ENCODE assay signal across 8 cellular contexts in genomic region chr20:38445901-38446425, GRCh38. TPM values are rescaled to one million over a fixed set of nuclear protein-coding genes. Genes with fewer than 3 reads are reported as not detected.
DNase-seq lines count a peak whose midpoint lies in the region; ATAC-seq and TF ChIP-seq lines count a peak whose summit lies in the region.

No MANE protein-coding gene starts in this region.

- DNase-seq in T-helper 2 cell treated with Interferon-gamma antibody and Interleukin-4, amounts not matched to agents 5 μg/mL and 100 μg/mL, for 36 hours (ENCODE audit: low spot score): no peak
- DNase-seq in T-helper 2 cell (no peak), glutamatergic neuron (no peak), SIG-M5 (lab: John Stamatoyannopoulos, UW) (no peak), HEK293T (ENCODE audit: extremely low spot score) (no peak), mucosa of gallbladder (ENCODE audit: low spot score) (no peak)
- no peak for DNase-seq in activated CD4-positive, alpha-beta memory T cell treated with anti-CD3 and anti-CD28 coated beads, Interleukin-2, amount 10 ng/mL, durations not matched to agents 7 days and 5 days
- no peak for DNase-seq in stimulated activated naive CD8-positive, alpha-beta T cell treated with anti-CD3 and anti-CD28 coated beads, Interleukin-15, amount 100 ng/mL, for 72 hours

- TF ChIP-seq CTCF in glutamatergic neuron (IDR thresholded peaks at IDR 0.05; ENCODE audit: partially characterized antibody, unreplicated experiment): no peak

- peak overlapping the region; percentile 85 for H3K27ac Mint-ChIP-seq in T-helper 2 cell treated with Interferon-gamma antibody and Interleukin-4, amounts not matched to agents 5 μg/mL and 100 μg/mL, for 36 hours
- H3K27ac Mint-ChIP-seq in activated CD4-positive, alpha-beta memory T cell treated with anti-CD3 and anti-CD28 coated beads, Interleukin-2, amount 10 ng/mL, durations not matched to agents 7 days and 5 days: peak overlapping the region; percentile 77
- H3K27ac Mint-ChIP-seq in glutamatergic neuron (ENCODE audit: unreplicated experiment): peak overlapping the region; percentile 7
- H3K27ac Mint-ChIP-seq in stimulated activated naive CD8-positive, alpha-beta T cell treated with anti-CD3 and anti-CD28 coated beads, Interleukin-15, amount 100 ng/mL, for 72 hours: peak overlapping the region; percentile 86 to 96

- no peaks in the 10 kb centered on the region for H3K9me3 Mint-ChIP-seq in T-helper 2 cell treated with Interferon-gamma antibody and Interleukin-4, amounts not matched to agents 5 μg/mL and 100 μg/mL, for 36 hours
- no peaks in the 10 kb centered on the region for H3K9me3 Mint-ChIP-seq in activated CD4-positive, alpha-beta memory T cell treated with anti-CD3 and anti-CD28 coated beads, Interleukin-2, amount 10 ng/mL, durations not matched to agents 7 days and 5 days
- H3K9me3 Mint-ChIP-seq in glutamatergic neuron (ENCODE audit: unreplicated experiment): peaks cover 3% of the 10 kb centered on the region
- H3K9me3 Mint-ChIP-seq in stimulated activated naive CD8-positive, alpha-beta T cell treated with anti-CD3 and anti-CD28 coated beads, Interleukin-15, amount 100 ng/mL, for 72 hours: no peaks in the 10 kb centered on the region

- peaks cover 14% of the 10 kb centered on the region for H3K4me1 Mint-ChIP-seq in T-helper 2 cell treated with Interferon-gamma antibody and Interleukin-4, amounts not matched to agents 5 μg/mL and 100 μg/mL, for 36 hours (ENCODE audit: low read depth)
- peaks cover 29% of the 10 kb centered on the region for H3K4me1 Mint-ChIP-seq in activated CD4-positive, alpha-beta memory T cell treated with anti-CD3 and anti-CD28 coated beads, Interleukin-2, amount 10 ng/mL, durations not matched to agents 7 days and 5 days
- peaks cover 12% of the 10 kb centered on the region for H3K4me1 Mint-ChIP-seq in glutamatergic neuron (ENCODE audit: low read depth, unreplicated experiment)
- H3K4me1 Mint-ChIP-seq in stimulated activated naive CD8-positive, alpha-beta T cell treated with anti-CD3 and anti-CD28 coated beads, Interleukin-15, amount 100 ng/mL, for 72 hours: peaks cover 50% of the 10 kb centered on the region

- POLR2A ChIA-PET in activated CD4-positive, alpha-beta memory T cell treated with anti-CD3 and anti-CD28 coated beads, Interleukin-2, amount 10 ng/mL, durations not matched to agents 7 days and 5 days (lab: Charles Lee): interaction anchor here (0.6 to 5.7 kb wide), 11 partner anchors 8 to 427 kb away, joined by 3 to 179 read pairs (median 5); partner anchors contain the start of genes RALGAPB and SNHG17
- POLR2A ChIA-PET in HEK293T (lab: Yijun Ruan, JAX): interaction anchor here (0.6 to 4.8 kb wide), 14 partner anchors 8 to 105 kb away, joined by 3 to 110 read pairs (median 5); partner anchors contain the start of genes RALGAPB and SNHG17

- H3K4me3 Mint-ChIP-seq in T-helper 2 cell treated with Interferon-gamma antibody and Interleukin-4, amounts not matched to agents 5 μg/mL and 100 μg/mL, for 36 hours: peak overlapping the region; percentile 74
- peak overlapping the region; percentile 74 for H3K4me3 Mint-ChIP-seq in activated CD4-positive, alpha-beta memory T cell treated with anti-CD3 and anti-CD28 coated beads, Interleukin-2, amount 10 ng/mL, durations not matched to agents 7 days and 5 days
- peak overlapping the region; percentile 78 for H3K4me3 Mint-ChIP-seq in glutamatergic neuron (ENCODE audit: unreplicated experiment)
- H3K4me3 Mint-ChIP-seq in stimulated activated naive CD8-positive, alpha-beta T cell treated with anti-CD3 and anti-CD28 coated beads, Interleukin-15, amount 100 ng/mL, for 72 hours: peak overlapping the region; percentile 65 to 88

- ATAC-seq in stimulated activated naive CD8-positive, alpha-beta T cell treated with anti-CD3 and anti-CD28 coated beads, Interleukin-15, amount 100 ng/mL, for 72 hours: no peak

- CTCF ChIA-PET in activated CD4-positive, alpha-beta memory T cell treated with anti-CD3 and anti-CD28 coated beads, Interleukin-2, amount 10 ng/mL, durations not matched to agents 7 days and 5 days (lab: Charles Lee): interaction anchor here (0.7 to 6.4 kb wide), 9 partner anchors 9 to 359 kb away, joined by 3 to 139 read pairs (median 5); partner anchors contain the start of genes PPP1R16B, RALGAPB and SNHG17
- CTCF ChIA-PET in HEK293T (lab: Yijun Ruan, JAX): interaction anchor here (0.6 to 1.2 kb wide), 8 partner anchors 8 to 356 kb away, joined by 3 to 12 read pairs (median 3); partner anchors contain the start of genes RALGAPB and SNHG17

- H3K36me3 Mint-ChIP-seq in T-helper 2 cell treated with Interferon-gamma antibody and Interleukin-4, amounts not matched to agents 5 μg/mL and 100 μg/mL, for 36 hours (ENCODE audit: low read depth): peaks cover 10% of the 10 kb centered on the region
- H3K36me3 Mint-ChIP-seq in activated CD4-positive, alpha-beta memory T cell treated with anti-CD3 and anti-CD28 coated beads, Interleukin-2, amount 10 ng/mL, durations not matched to agents 7 days and 5 days (ENCODE audit: low read depth): peaks cover 22% of the 10 kb centered on the region
- H3K36me3 Mint-ChIP-seq in glutamatergic neuron (ENCODE audit: unreplicated experiment): peaks cover 8% of the 10 kb centered on the region

- peaks cover 9% of the 10 kb centered on the region for H3K27me3 Mint-ChIP-seq in T-helper 2 cell treated with Interferon-gamma antibody and Interleukin-4, amounts not matched to agents 5 μg/mL and 100 μg/mL, for 36 hours (ENCODE audit: low read depth)
- peaks cover 10% of the 10 kb centered on the region for H3K27me3 Mint-ChIP-seq in activated CD4-positive, alpha-beta memory T cell treated with anti-CD3 and anti-CD28 coated beads, Interleukin-2, amount 10 ng/mL, durations not matched to agents 7 days and 5 days
- H3K27me3 Mint-ChIP-seq in glutamatergic neuron (ENCODE audit: unreplicated experiment): no peaks in the 10 kb centered on the region
- H3K27me3 Mint-ChIP-seq in stimulated activated naive CD8-positive, alpha-beta T cell treated with anti-CD3 and anti-CD28 coated beads, Interleukin-15, amount 100 ng/mL, for 72 hours: peaks cover 18% of the 10 kb centered on the region

TF ChIP-seq in HEK293T, 16 proteins besides CTCF, POLR2A, EP300 and RAD21:
- TF ChIP-seq CTBP1 (IDR thresholded peaks at IDR 0.05; ENCODE audit: borderline replicate concordance) (no peak), FOXM1 (IDR thresholded peaks at IDR 0.05; ENCODE audit: borderline replicate concordance) (no peak), PKNOX1 (IDR thresholded peaks at IDR 0.05) (no peak), TARDBP (IDR thresholded peaks at IDR 0.05) (no peak), SP1 (IDR thresholded peaks at IDR 0.05) (no peak), HDGF (IDR thresholded peaks at IDR 0.05; ENCODE audit: borderline replicate concordance) (no peak), ZNF384 (IDR thresholded peaks at IDR 0.05) (no peak), ELF4 (IDR thresholded peaks at IDR 0.05) (no peak), LEF1 (IDR thresholded peaks at IDR 0.05; ENCODE audit: borderline replicate concordance) (no peak), NFRKB (IDR thresholded peaks at IDR 0.05) (no peak), SUZ12 (IDR thresholded peaks at IDR 0.05) (no peak), L3MBTL2 (conservative IDR thresholded peaks at IDR 0.05) (no peak), FOXA1 (IDR thresholded peaks at IDR 0.05) (no peak), BHLHE40 (IDR thresholded peaks at IDR 0.05; ENCODE audit: borderline replicate concordance) (no peak), FOXK2 (IDR thresholded peaks at IDR 0.05) (no peak)
TF ChIP-seq in HEK293T: peak in this region for 0.

RNA-seq across cellular contexts. Expression of gene SNHG17, which starts 10.8 kb away (rescaled TPM):
- total RNA-seq in activated CD4-positive, alpha-beta memory T cell treated with anti-CD3 and anti-CD28 coated beads, Interleukin-2, amount 10 ng/mL, durations not matched to agents 7 days and 5 days: 10 to 100 TPM; 30.1 to 33.4 TPM
- total RNA-seq in glutamatergic neuron (ENCODE audit: unreplicated experiment): 33.0 TPM
- 15.1 TPM for total RNA-seq in mucosa of gallbladder

RNA-seq across cellular contexts. Expression of gene RALGAPB, which starts 26.7 kb away (rescaled TPM):
- total RNA-seq in activated CD4-positive, alpha-beta memory T cell treated with anti-CD3 and anti-CD28 coated beads, Interleukin-2, amount 10 ng/mL, durations not matched to agents 7 days and 5 days: 10 to 100 TPM; 30.5 to 31.3 TPM
- total RNA-seq in glutamatergic neuron (ENCODE audit: unreplicated experiment) (54.6 TPM), mucosa of gallbladder (36.5 TPM)

Comparison
In these comparisons a context has a peak if more than half of its experiments do, and no peak if none do; other contexts are left out.
1. H3K27ac Mint-ChIP-seq: peak in every context shown above with its lines; median percentile 91 in stimulated activated naive CD8-positive, alpha-beta T cell treated with anti-CD3 and anti-CD28 coated beads, Interleukin-15, amount 100 ng/mL, for 72 hours; 85 in T-helper 2 cell treated with Interferon-gamma antibody and Interleukin-4, amounts not matched to agents 5 μg/mL and 100 μg/mL, for 36 hours; 77 in activated CD4-positive, alpha-beta memory T cell treated with anti-CD3 and anti-CD28 coated beads, Interleukin-2, amount 10 ng/mL, durations not matched to agents 7 days and 5 days; 7 in glutamatergic neuron.